17 cellular contexts compared by ENCODE assay signal in genomic region chr18:41464278-41464677, GRCh38.
"Had no signal": no experiment of that assay in that cellular context is flagged by ENCODE, and none has a peak within 500 bp of the region (broad histone marks: within the 10 kb centered on the region; RNA-seq: fewer than 3 reads in every experiment).

No MANE protein-coding gene starts in this region.

- H3K9ac ChIP-seq: parathyroid adenoma had no signal

- DNase-seq: effector CD4-positive, alpha-beta T cell; gastrocnemius medialis; glutamatergic neuron; left colon; naive thymus-derived CD4-positive, alpha-beta T cell; nephron progenitor cell; psoas muscle; retina; right lobe of liver; stimulated activated CD4-positive, alpha-beta T cell treated with anti-CD3 and anti-CD28 coated beads, Interleukin-4, amount 100 ng/mL, for 1 hour; stimulated activated CD8-positive, alpha-beta memory T cell treated with anti-CD3 and anti-CD28 coated beads, Interleukin-4, amount 100 ng/mL, for 48 hours; stimulated activated naive CD8-positive, alpha-beta T cell treated with anti-CD3 and anti-CD28 coated beads, Interleukin-15, Interleukin-2, amounts not matched to agents 100 U/mL and 50 U/mL, for 24 hours; thyroid gland had no signal

- H3K79me2 ChIP-seq: parathyroid adenoma had no signal

- H3K27me3 ChIP-seq: gastrocnemius medialis, right lobe of liver, suprapubic skin, thyroid gland had no signal

- H3K4me3 ChIP-seq: coronary artery, gastrocnemius medialis, psoas muscle, right lobe of liver, suprapubic skin, thyroid gland had no signal

- H2AFZ ChIP-seq: parathyroid adenoma had no signal

- H3K9me3 ChIP-seq: gastrocnemius medialis, psoas muscle, right lobe of liver, suprapubic skin, thyroid gland had no signal

- H3K36me3 ChIP-seq: gastrocnemius medialis, right lobe of liver, suprapubic skin, thyroid gland had no signal

- H3K27ac ChIP-seq: coronary artery, gastrocnemius medialis, parathyroid adenoma, psoas muscle, right lobe of liver, suprapubic skin, thyroid gland had no signal

- FAIRE-seq: urothelium cell line had no signal

- H3K4me1 ChIP-seq: gastrocnemius medialis, parathyroid adenoma, psoas muscle, right lobe of liver, suprapubic skin, thyroid gland had no signal
